Comparison of ENCODE assay signal across 9 cellular contexts in the genomic region with DNA sequence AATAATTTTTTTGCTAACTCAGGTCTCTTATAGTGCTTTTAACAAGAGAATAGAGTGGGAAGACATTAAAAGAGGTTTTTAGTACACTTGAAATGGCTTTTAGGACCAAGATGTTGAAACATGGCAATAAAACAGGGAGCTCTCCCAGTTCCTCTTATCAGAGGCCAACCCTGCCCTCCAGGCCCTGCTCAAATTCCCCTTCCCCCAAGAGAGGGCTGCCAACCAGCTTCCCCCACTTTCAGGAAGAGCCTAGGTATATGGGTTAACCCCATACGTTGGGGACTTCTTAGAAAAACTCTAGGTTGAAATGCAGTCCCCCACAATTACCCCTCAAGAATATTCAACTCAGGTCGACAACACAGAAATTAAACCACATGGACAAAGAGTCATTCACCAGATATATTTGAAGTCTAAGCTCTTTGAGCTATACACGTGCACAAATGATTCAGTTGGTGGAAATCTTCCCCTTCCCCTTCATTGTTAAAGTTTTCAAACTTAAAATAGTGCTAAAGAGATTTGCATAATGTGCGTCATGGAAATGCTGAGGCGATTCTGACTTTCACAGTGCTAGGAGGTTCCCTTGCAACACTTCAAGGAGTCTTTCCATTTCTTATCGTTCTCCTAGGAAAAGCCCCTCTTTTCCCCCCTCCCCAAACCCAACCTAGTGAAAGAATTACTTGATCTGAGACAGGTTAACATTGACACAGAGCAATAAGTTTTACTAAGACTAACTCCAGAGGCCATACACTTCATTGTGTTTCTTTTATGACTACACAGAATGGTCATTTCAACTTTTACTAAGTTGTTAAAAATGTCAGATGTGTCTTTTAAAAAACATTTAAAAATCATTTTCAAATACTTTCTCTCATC. TPM values are rescaled to one million over a fixed set of nuclear protein-coding genes. Genes with fewer than 3 reads are reported as not detected.
A peak's percentile ranks its signal among the peaks of the same experiment; 100 is the strongest.
DNase-seq lines count a peak whose midpoint lies in the region; ATAC-seq, FAIRE-seq and TF ChIP-seq lines count a peak whose summit lies in the region.
"Had no signal": no experiment of that assay in that cellular context is flagged by ENCODE, and none has a peak within 500 bp of the region (broad histone marks: within the 10 kb centered on the region; RNA-seq: fewer than 3 reads in every experiment).

No MANE protein-coding gene starts in this region.

- H3K36me3 Mint-ChIP-seq in activated naive CD4-positive, alpha-beta T cell treated with anti-CD3 and anti-CD28 coated beads, Interleukin-2, amount 50 U/mL, for 24 hours, result no peaks in the 10 kb centered on the region
- H3K36me3 Mint-ChIP-seq: CD8-positive, alpha-beta T cell had no signal

- no peak for TF ChIP-seq POLR2A in breast epithelium (IDR thresholded peaks at IDR 0.05)

- H3K27me3 ChIP-seq in breast epithelium, result no peaks in the 10 kb centered on the region

- no peak for DNase-seq in activated naive CD4-positive, alpha-beta T cell treated with anti-CD3 and anti-CD28 coated beads, Interleukin-2, amount 50 U/mL, for 16 hours
- DNase-seq in NAMALWA (ENCODE audit: low spot score) (peak; percentile 83), breast epithelium (ENCODE audit: low spot score in 2 of 2) (no peak), kidney (no peak), foreskin fibroblast (no peak)
- peak in 1 of 2 donors; percentile 35 for DNase-seq in stimulated activated naive CD8-positive, alpha-beta T cell treated with anti-CD3 and anti-CD28 coated beads, Interleukin-15, amount 100 ng/mL, for 72 hours
- DNase-seq: CD8-positive, alpha-beta T cell had no signal

- H3K4me3 ChIP-seq in breast epithelium (no peak overlapping the region), kidney (ENCODE audit: low read length in 2 of 2) (no peak overlapping the region), foreskin fibroblast (ENCODE audit: low read depth in 1 of 2, low read length in 2 of 2) (no peak overlapping the region)

- intact Hi-C loops in breast epithelium (cut with DNase I; ENCODE audit: low total_unique reads), result no loop called here
- intact Hi-C loops in kidney (cut with DNase I), result no loop called here

- FAIRE-seq in kidney (lab: Jason Lieb, UNC), result no peak

- peak; percentile 66 for ATAC-seq in HG02759 (IDR thresholded peaks at IDR 0.05; ENCODE audit: unreplicated experiment)
- peak; percentile 78 for ATAC-seq in stimulated activated naive CD8-positive, alpha-beta T cell treated with anti-CD3 and anti-CD28 coated beads, Interleukin-15, amount 100 ng/mL, for 72 hours
- ATAC-seq: CD8-positive, alpha-beta T cell had no signal

- H3K27ac Mint-ChIP-seq in activated naive CD4-positive, alpha-beta T cell treated with anti-CD3 and anti-CD28 coated beads, Interleukin-2, amount 50 U/mL, for 24 hours, result peak overlapping the region; percentile 74
- peak overlapping the region in 1 of 2 donors; percentile 73 for H3K27ac Mint-ChIP-seq in stimulated activated naive CD8-positive, alpha-beta T cell treated with anti-CD3 and anti-CD28 coated beads, Interleukin-15, amount 100 ng/mL, for 72 hours
- H3K27ac Mint-ChIP-seq: CD8-positive, alpha-beta T cell had no signal

- H3K27ac ChIP-seq in breast epithelium (no peak overlapping the region), kidney (ENCODE audit: low read depth in 2 of 2, low read length in 2 of 2) (no peak overlapping the region)

- TF ChIP-seq CTCF in breast epithelium (IDR thresholded peaks at IDR 0.05) (no peak), kidney (IDR thresholded peaks at IDR 0.05; ENCODE audit: borderline replicate concordance, extremely low read depth, insufficient read depth) (no peak), foreskin fibroblast (IDR thresholded peaks at IDR 0.05; ENCODE audit: low read depth, low read length) (no peak)

- H3K9me3 Mint-ChIP-seq in activated naive CD4-positive, alpha-beta T cell treated with anti-CD3 and anti-CD28 coated beads, Interleukin-2, amount 50 U/mL, for 24 hours, result no peaks in the 10 kb centered on the region
- no peaks in the 10 kb centered on the region for H3K9me3 Mint-ChIP-seq in stimulated activated naive CD8-positive, alpha-beta T cell treated with anti-CD3 and anti-CD28 coated beads, Interleukin-15, amount 100 ng/mL, for 72 hours
- H3K9me3 Mint-ChIP-seq: CD8-positive, alpha-beta T cell had no signal

- H3K4me1 Mint-ChIP-seq in activated naive CD4-positive, alpha-beta T cell treated with anti-CD3 and anti-CD28 coated beads, Interleukin-2, amount 50 U/mL, for 24 hours, result peaks cover 6% of the 10 kb centered on the region
- H3K4me1 Mint-ChIP-seq in stimulated activated naive CD8-positive, alpha-beta T cell treated with anti-CD3 and anti-CD28 coated beads, Interleukin-15, amount 100 ng/mL, for 72 hours, result peaks cover 11% of the 10 kb centered on the region

- no peak overlapping the region for H3K4me3 Mint-ChIP-seq in activated naive CD4-positive, alpha-beta T cell treated with anti-CD3 and anti-CD28 coated beads, Interleukin-2, amount 50 U/mL, for 24 hours
- peak overlapping the region in 1 of 2 donors; percentile 21 for H3K4me3 Mint-ChIP-seq in stimulated activated naive CD8-positive, alpha-beta T cell treated with anti-CD3 and anti-CD28 coated beads, Interleukin-15, amount 100 ng/mL, for 72 hours
- H3K4me3 Mint-ChIP-seq: CD8-positive, alpha-beta T cell had no signal

- H3K9me3 ChIP-seq in breast epithelium, result no peaks in the 10 kb centered on the region
- no peaks in the 10 kb centered on the region for H3K9me3 ChIP-seq in kidney (ENCODE audit: control insufficient read depth in 1 of 2, low read length in 2 of 2)

- H3K4me1 ChIP-seq in breast epithelium (no peaks in the 10 kb centered on the region), kidney (ENCODE audit: control insufficient read depth in 1 of 2, insufficient read depth in 1 of 2, low read depth in 1 of 2, low read length in 2 of 2) (no peaks in the 10 kb centered on the region)

- no peaks in the 10 kb centered on the region for H3K36me3 ChIP-seq in breast epithelium
- H3K36me3 ChIP-seq in kidney (ENCODE audit: control insufficient read depth in 1 of 2, insufficient read depth in 2 of 2, low read length in 2 of 2), result no peaks in the 10 kb centered on the region

- H3K9ac ChIP-seq in kidney (ENCODE audit: low read length in 2 of 2), result no peak overlapping the region

- H3K27me3 Mint-ChIP-seq in activated naive CD4-positive, alpha-beta T cell treated with anti-CD3 and anti-CD28 coated beads, Interleukin-2, amount 50 U/mL, for 24 hours, result peaks cover 1% of the 10 kb centered on the region
- H3K27me3 Mint-ChIP-seq in stimulated activated naive CD8-positive, alpha-beta T cell treated with anti-CD3 and anti-CD28 coated beads, Interleukin-15, amount 100 ng/mL, for 72 hours, result no peaks in the 10 kb centered on the region

RNA-seq across cellular contexts. Expression of gene ENPP5, which starts 49.8 kb away (rescaled TPM):
- 10 to 100 TPM in 2 of 3 donors, 1 to 10 TPM in 1; 2.2 to 28.1 (median 13.8) TPM for total RNA-seq in breast epithelium
- 21.5 TPM for total RNA-seq in kidney
- polyA plus RNA-seq in kidney (ENCODE audit: insufficient read depth, low read depth, low replicate concordance), result 22.9 TPM
